In the genomic region with DNA sequence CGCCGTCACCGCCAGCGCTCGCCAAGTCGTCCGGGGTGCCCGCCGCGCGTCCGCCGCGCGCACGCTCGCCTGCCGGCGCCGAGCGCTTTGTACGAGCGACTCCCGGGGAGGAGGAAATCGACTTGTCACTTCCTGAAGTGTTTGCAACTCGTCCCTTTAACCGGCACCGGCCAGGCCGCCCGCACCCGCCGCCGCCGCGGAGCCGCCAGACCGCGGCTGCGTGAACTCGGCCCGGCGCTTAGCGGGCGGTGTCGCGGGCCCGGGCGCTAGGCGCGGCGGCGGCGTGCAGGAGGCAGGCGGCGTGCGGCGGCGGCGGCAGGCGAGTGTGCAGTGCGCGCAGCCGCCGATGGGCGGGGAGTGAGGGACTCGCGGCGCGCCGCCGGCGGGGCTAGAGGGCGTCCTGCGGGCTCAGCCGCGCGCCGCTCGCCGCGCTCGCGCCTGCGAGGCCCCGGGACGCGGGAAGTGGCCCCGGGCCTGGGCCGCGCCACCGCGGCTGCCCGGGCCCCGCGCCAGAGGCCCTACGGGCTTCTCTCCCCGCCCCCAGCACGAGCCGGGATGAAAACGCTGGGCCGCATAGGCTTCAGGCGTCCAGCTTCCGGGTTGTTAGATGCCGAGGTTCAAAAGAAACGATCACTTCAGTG, we compare ENCODE assay signal across 8 cellular contexts. TPM values are rescaled to one million over a fixed set of nuclear protein-coding genes. Genes with fewer than 3 reads are reported as not detected.
A peak's percentile ranks its signal among the peaks of the same experiment; 100 is the strongest.
DNase-seq lines count a peak whose midpoint lies in the region; ATAC-seq, FAIRE-seq and TF ChIP-seq lines count a peak whose summit lies in the region.

A gene with protein sequence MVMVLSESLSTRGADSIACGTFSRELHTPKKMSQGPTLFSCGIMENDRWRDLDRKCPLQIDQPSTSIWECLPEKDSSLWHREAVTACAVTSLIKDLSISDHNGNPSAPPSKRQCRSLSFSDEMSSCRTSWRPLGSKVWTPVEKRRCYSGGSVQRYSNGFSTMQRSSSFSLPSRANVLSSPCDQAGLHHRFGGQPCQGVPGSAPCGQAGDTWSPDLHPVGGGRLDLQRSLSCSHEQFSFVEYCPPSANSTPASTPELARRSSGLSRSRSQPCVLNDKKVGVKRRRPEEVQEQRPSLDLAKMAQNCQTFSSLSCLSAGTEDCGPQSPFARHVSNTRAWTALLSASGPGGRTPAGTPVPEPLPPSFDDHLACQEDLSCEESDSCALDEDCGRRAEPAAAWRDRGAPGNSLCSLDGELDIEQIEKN (minus strand): TSS at position 332 of the 641 bp plus-strand sequence. CDS start 37,665 bp downstream, outside the sequence.

- no peak for FAIRE-seq in HTR-8/SVneo (lab: Jason Lieb, UNC)
- FAIRE-seq in frontal cortex (lab: Jason Lieb, UNC): no peak

- H3K36me3 ChIP-seq in SJSA1 (peaks cover 9% of the 10 kb centered on the region), neuron (ENCODE audit: insufficient read depth, low read length) (no peaks in the 10 kb centered on the region)

- peaks cover 32% of the 10 kb centered on the region for H3K4me1 ChIP-seq in SJSA1 (replicated peaks)
- H3K4me1 ChIP-seq in neuron (ENCODE audit: insufficient read depth, low read length): peaks cover 59% of the 10 kb centered on the region

- H3K4me3 ChIP-seq in SJSA1: peak within 1 kb of the TSS; percentile 71
- peak within 1 kb of the TSS; percentile 83 for H3K4me3 ChIP-seq in neuron (ENCODE audit: low read length)

- peak within 1 kb of the TSS; percentile 11 for H2AFZ ChIP-seq in neuron (ENCODE audit: low read depth, low read length)

- H3K27me3 ChIP-seq in SJSA1 (replicated peaks) (no peaks in the 10 kb centered on the region), neuron (ENCODE audit: insufficient read depth, low read length) (no peaks in the 10 kb centered on the region)

- peak; percentile 59 for ATAC-seq in GM21367 (IDR thresholded peaks at IDR 0.05; ENCODE audit: unreplicated experiment)

- TF ChIP-seq CTCF in subcutaneous adipose tissue (IDR thresholded peaks at IDR 0.05; ENCODE audit: low read depth): no peak

- peak within 1 kb of the TSS; percentile 79 for H3K27ac ChIP-seq in SJSA1

- no peaks in the 10 kb centered on the region for H3K9me3 ChIP-seq in SJSA1 (replicated peaks)
- no peaks in the 10 kb centered on the region for H3K9me3 ChIP-seq in neuron (ENCODE audit: low read length)

- DNase-seq in DMS153 (lab: John Stamatoyannopoulos, UW) (peak; percentile 56), HTR-8/SVneo (ENCODE audit: insufficient read length, low spot score) (peak; percentile 59), SJSA1 (ENCODE audit: low read depth in 1 of 2, low spot score in 2 of 2) (peak in 1 of 2 experiments; percentile 83), frontal cortex (ENCODE audit: low spot score in 2 of 2) (peak; percentile 86 to 90)
- DNase-seq in activated naive CD4-positive, alpha-beta T cell (lab: John Stamatoyannopoulos, UW): peak; percentile 31 to 77 (median 54)

RNA-seq across cellular contexts. Expression of the gene that starts here (rescaled TPM):
- total RNA-seq in SJSA1 (2014; rRNA removed; shearing (Covaris generic)): 10.2 and 14.1 TPM in 2 replicates
- total RNA-seq in frontal cortex (23.2 TPM), subcutaneous adipose tissue (10 to 100 TPM; 13.5 to 39.2 (median 29.5) TPM)
